In genomic region chr5:40688127-40688756, GRCh38 we compare ENCODE assay signal across 8 cellular contexts. TPM values are rescaled to one million over a fixed set of nuclear protein-coding genes. Genes with fewer than 3 reads are reported as not detected.
DNase-seq lines count a peak whose midpoint lies in the region; ATAC-seq and TF ChIP-seq lines count a peak whose summit lies in the region.

No MANE protein-coding gene starts in this region.

- no peaks in the 10 kb centered on the region for H3K9me2 ChIP-seq in GM23248 (ENCODE audit: insufficient read depth)

- no peak overlapping the region for H3K27ac ChIP-seq in GM23248
- peak overlapping the region; percentile 60 for H3K27ac ChIP-seq in suprapubic skin

- peaks cover 16% of the 10 kb centered on the region for H3K4me1 ChIP-seq in GM23248 (ENCODE audit: insufficient read depth)
- peaks cover 68% of the 10 kb centered on the region for H3K4me1 ChIP-seq in suprapubic skin

- no peak for TF ChIP-seq EP300 in suprapubic skin (IDR thresholded peaks at IDR 0.05)

- peak; percentile 85 for DNase-seq in EH (ENCODE audit: low read depth)
- DNase-seq in GM23248: peak; percentile 84
- DNase-seq in LHCN-M2 (ENCODE audit: low read depth): peak; percentile 86
- DNase-seq in RPMI7951 (ENCODE audit: low read depth): peak; percentile 74
- peak; percentile 94 for DNase-seq in fibroblast of the aortic adventitia (ENCODE audit: low read depth)
- DNase-seq in occipital lobe (lab: John Stamatoyannopoulos, UW): peak; percentile 46
- DNase-seq in suprapubic skin (ENCODE audit: low spot score in 2 of 2): peak; percentile 89 to 90

- TF ChIP-seq POLR2A in suprapubic skin (IDR thresholded peaks at IDR 0.05): no peak

- H3K9me3 Mint-ChIP-seq in activated T-helper 17 cell treated with anti-CD3 and anti-CD28 coated beads, Interleukin-2, amount 50 U/mL, for 72 hours: no peaks in the 10 kb centered on the region

- WGBS in GM23248 (ENCODE audit: low coverage in 1 of 2, low lambda C conversion rate in 2 of 2, missing lambda C conversion rate in 2 of 2), 2 experiments: 4% methylated on average over 8 of the region's 8 CpGs
- WGBS in suprapubic skin: under 1% methylated on average over 8 of the region's 8 CpGs

- in situ Hi-C loops in GM23248 (cut with MboI): loop anchor here (10.0 kb wide), 2 partner anchors 743 to 973 kb away; no protein-coding TSS in a partner anchor

- no peak overlapping the region for H3K4me3 ChIP-seq in GM23248
- H3K4me3 ChIP-seq in fibroblast of the aortic adventitia (ENCODE audit: low read depth, low read length): no peak overlapping the region
- H3K4me3 ChIP-seq in suprapubic skin: no peak overlapping the region

- ATAC-seq in activated T-helper 17 cell treated with anti-CD3 and anti-CD28 coated beads, Interleukin-2, amount 50 U/mL, for 72 hours (replicated peaks): peak; percentile 68

- peaks cover 9% of the 10 kb centered on the region for H3F3A ChIP-seq in GM23248 (ENCODE audit: insufficient read depth)

- H3K9me3 ChIP-seq in GM23248 (ENCODE audit: low read depth): no peaks in the 10 kb centered on the region
- no peaks in the 10 kb centered on the region for H3K9me3 ChIP-seq in suprapubic skin

- H3K36me3 Mint-ChIP-seq in activated T-helper 17 cell treated with anti-CD3 and anti-CD28 coated beads, Interleukin-2, amount 50 U/mL, for 72 hours (ENCODE audit: low read depth): peaks cover 97% of the 10 kb centered on the region

- H3K4me2 ChIP-seq in GM23248 (ENCODE audit: unreplicated experiment): peak overlapping the region; percentile 38

- no peak overlapping the region for H3K9ac ChIP-seq in GM23248

- H2AFZ ChIP-seq in GM23248: peak overlapping the region; percentile 16; the same call in 1 of the 2 replicates

- H3K79me2 ChIP-seq in GM23248 (ENCODE audit: insufficient read depth): no peaks in the 10 kb centered on the region

- peaks cover 47% of the 10 kb centered on the region for H3K4me1 Mint-ChIP-seq in activated T-helper 17 cell treated with anti-CD3 and anti-CD28 coated beads, Interleukin-2, amount 50 U/mL, for 72 hours

- no peaks in the 10 kb centered on the region for H3K27me3 Mint-ChIP-seq in activated T-helper 17 cell treated with anti-CD3 and anti-CD28 coated beads, Interleukin-2, amount 50 U/mL, for 72 hours

- peak overlapping the region; percentile 92 for H3K4me3 Mint-ChIP-seq in activated T-helper 17 cell treated with anti-CD3 and anti-CD28 coated beads, Interleukin-2, amount 50 U/mL, for 72 hours

- H3K27me3 ChIP-seq in GM23248 (replicated peaks; ENCODE audit: insufficient read depth): no peaks in the 10 kb centered on the region
- no peaks in the 10 kb centered on the region for H3K27me3 ChIP-seq in suprapubic skin

- TF ChIP-seq CTCF in fibroblast of the aortic adventitia (IDR thresholded peaks at IDR 0.05; ENCODE audit: insufficient read depth, low read length) (peak; percentile 79), suprapubic skin (IDR thresholded peaks at IDR 0.05) (peak; percentile 73 to 88)

- H4K20me1 ChIP-seq in GM23248 (ENCODE audit: insufficient read depth): no peaks in the 10 kb centered on the region

- H3K27ac Mint-ChIP-seq in activated T-helper 17 cell treated with anti-CD3 and anti-CD28 coated beads, Interleukin-2, amount 50 U/mL, for 72 hours: peak overlapping the region; percentile 98

- H3K36me3 ChIP-seq in GM23248 (ENCODE audit: low read depth): no peaks in the 10 kb centered on the region
- peaks cover 19% of the 10 kb centered on the region for H3K36me3 ChIP-seq in suprapubic skin

RNA-seq across cellular contexts. Expression of gene PTGER4, which starts 8.5 kb away (rescaled TPM):
- 0.13 TPM in 1 of 2 replicates, not detected in the other for total RNA-seq in GM23248 (2014; rRNA removed; shearing (Covaris generic))
- polyA plus RNA-seq in GM23248 (2016; fragmentation: Nextera tagmentation; extraction: Ambion mirVana): 0.41 and 0.46 TPM in 2 replicates
- total RNA-seq in LHCN-M2 (2014; rRNA removed) (51.9 and 62.8 TPM in 2 replicates), fibroblast of the aortic adventitia (ENCODE audit: low replicate concordance) (0.57 and 12.0 TPM in 2 replicates), occipital lobe (3.3 TPM), suprapubic skin (10 to 100 TPM; 18.7 to 44.7 (median 28.8) TPM)
- polyA plus RNA-seq in LHCN-M2 (2012): 9.9 TPM
- 1.2 and 2.2 TPM in 2 replicates for total RNA-seq in RPMI7951 (2014; rRNA removed; shearing (Covaris generic))
- total RNA-seq in activated T-helper 17 cell treated with anti-CD3 and anti-CD28 coated beads, Interleukin-2, amount 50 U/mL, for 72 hours: 100 to 1,000 TPM in 1 of 2 donors, 10 to 100 TPM in 1; 42.6 to 100 TPM
